2 cellular contexts compared by ENCODE assay signal in genomic region chr5:141201126-141201525, GRCh38. TPM values are rescaled to one million over a fixed set of nuclear protein-coding genes. Genes with fewer than 3 reads are reported as not detected.
"Had no signal": no experiment of that assay in that cellular context is flagged by ENCODE, and none has a peak within 500 bp of the region (broad histone marks: within the 10 kb centered on the region; RNA-seq: fewer than 3 reads in every experiment).

No MANE protein-coding gene starts in this region.

RNA-seq across cellular contexts. Expression of gene PCDHB11, which starts 1.7 kb away (rescaled TPM):
- total RNA-seq: GM12878 had no signal
- polyA plus RNA-seq: GM12878 had no signal

RNA-seq across cellular contexts. Expression of gene PCDHB12, which starts 7.4 kb away (rescaled TPM):
- total RNA-seq: G401, GM12878 had no signal

RNA-seq across cellular contexts. Expression of gene PCDHB10, which starts 9.0 kb away (rescaled TPM):
- total RNA-seq: GM12878 had no signal

RNA-seq across cellular contexts. Expression of gene PCDHB13, which starts 12.6 kb away (rescaled TPM):
- total RNA-seq: G401, GM12878 had no signal
